Comparison of ENCODE assay signal across 15 cellular contexts in the genomic region with DNA sequence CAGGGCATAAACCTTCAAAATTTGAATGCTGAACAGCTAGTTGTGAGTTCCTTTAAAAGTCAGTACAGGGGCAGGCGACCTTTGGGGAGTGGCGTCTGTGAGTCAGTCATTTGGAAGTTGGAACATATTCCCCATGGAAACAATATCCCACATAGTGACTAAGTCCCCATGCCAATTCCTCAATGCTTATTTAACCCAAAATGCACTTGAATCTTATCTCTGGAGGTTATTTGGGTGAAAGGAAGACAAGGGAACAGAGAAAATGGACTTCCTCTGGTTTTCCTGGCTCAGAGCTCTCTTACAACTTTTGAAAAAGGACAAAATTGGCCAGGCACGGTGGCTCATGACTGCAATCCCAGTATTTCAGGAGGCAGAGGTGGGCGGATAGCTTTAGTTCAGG.
DNase-seq lines count a peak whose midpoint lies in the region; ATAC-seq, FAIRE-seq and TF ChIP-seq lines count a peak whose summit lies in the region.
"Had no signal": no experiment of that assay in that cellular context is flagged by ENCODE, and none has a peak within 500 bp of the region (broad histone marks: within the 10 kb centered on the region; RNA-seq: fewer than 3 reads in every experiment).

No MANE protein-coding gene starts in this region.

- H3K9me3 ChIP-seq in PC-3 (ENCODE audit: low read length), result no peaks in the 10 kb centered on the region
- H3K9me3 ChIP-seq in small intestine (ENCODE audit: control insufficient read depth, low read depth), result no peaks in the 10 kb centered on the region
- H3K9me3 ChIP-seq: upper lobe of left lung had no signal

- H3K27me3 ChIP-seq in PC-3 (ENCODE audit: low read length) (no peaks in the 10 kb centered on the region), small intestine (ENCODE audit: control insufficient read depth in 2 of 2, insufficient read depth in 2 of 2, low read length in 2 of 2) (no peaks in the 10 kb centered on the region)
- H3K27me3 ChIP-seq: upper lobe of left lung had no signal

- H3K27ac ChIP-seq in PC-3 (ENCODE audit: low read length), result peak overlapping the region; percentile 93
- H3K27ac ChIP-seq in small intestine (ENCODE audit: low read depth in 1 of 2, low read length in 1 of 2), result no peak overlapping the region
- H3K27ac ChIP-seq: C4-2B, KMS-11, upper lobe of left lung had no signal

- peak overlapping the region; percentile 24; the same call in 1 of the 2 replicates for H2AFZ ChIP-seq in PC-3 (ENCODE audit: low read length)

- WGBS in small intestine, 3 donors, result 66 to 79% (median 70%) methylated on average over 4 of the region's 4 CpGs

- H3F3A ChIP-seq in PC-3 (ENCODE audit: low read length, unreplicated experiment), result no peaks in the 10 kb centered on the region

- POLR2A ChIA-PET in PC-3 (lab: Charles Lee; ENCODE audit: unreplicated experiment), result interaction anchor here (0.6 kb wide), 2 partner anchors 50 to 510 kb away, joined by 4 read pairs; no protein-coding TSS in a partner anchor

- TF ChIP-seq CTCF in PC-3 (conservative IDR thresholded peaks at IDR 0.05; ENCODE audit: low read depth, low read length) (no peak), epithelial cell of proximal tubule (conservative IDR thresholded peaks at IDR 0.05; ENCODE audit: low read depth, low read length) (no peak)

- FAIRE-seq in small intestine (lab: Jason Lieb, UNC), result no peak

- CTCF ChIA-PET in PC-3 (lab: Charles Lee), result interaction anchor here (0.6 kb wide), 1 partner anchor 104 kb away, joined by 9 read pairs; no protein-coding TSS in a partner anchor

- no peaks in the 10 kb centered on the region for H3K79me2 ChIP-seq in PC-3 (ENCODE audit: low read length)

- no TSS peak for BruUV-seq in PC-3 (replicated peaks; lab: Mats Ljungman, UMichigan)

- H3K4me1 ChIP-seq in PC-3 (ENCODE audit: insufficient read depth, low read length) (peaks cover 42% of the 10 kb centered on the region), small intestine (ENCODE audit: control insufficient read depth in 2 of 2, insufficient read depth in 1 of 2, low read depth in 1 of 2, low read length in 1 of 2) (no peaks in the 10 kb centered on the region)

- no peaks in the 10 kb centered on the region for H3K9me2 ChIP-seq in PC-3 (replicated peaks; ENCODE audit: low read length)

- no peaks in the 10 kb centered on the region for H4K20me1 ChIP-seq in PC-3 (ENCODE audit: low read length)

- intact Hi-C loops in PC-3 (cut with micrococcal nuclease), result loop anchor here (5.0 kb wide), 1 partner anchor 216 kb away; no protein-coding TSS in a partner anchor

- peak overlapping the region; percentile 68 for H3K9ac ChIP-seq in PC-3 (ENCODE audit: low read length)
- H3K9ac ChIP-seq: KMS-11 had no signal

- DNase-seq in COLO829 (ENCODE audit: low spot score) (peak; percentile 46), PC-3 (peak; percentile 92), epithelial cell of proximal tubule (ENCODE audit: low read depth) (peak; percentile 39), mucosa of gallbladder (ENCODE audit: low spot score) (peak; percentile 41), small intestine (no peak)
- DNase-seq: foreskin melanocyte, NCI-H2171 treated with DMSO at 0.1 percent for 48 hours, upper lobe of left lung had no signal

- H3K36me3 ChIP-seq in PC-3 (ENCODE audit: low read depth, low read length) (no peaks in the 10 kb centered on the region), small intestine (ENCODE audit: control insufficient read depth in 2 of 2, insufficient read depth in 2 of 2, low read length in 2 of 2) (no peaks in the 10 kb centered on the region)
- H3K36me3 ChIP-seq: upper lobe of left lung had no signal

- peak overlapping the region; percentile 49 for H3K4me2 ChIP-seq in PC-3 (ENCODE audit: low read length)
- H3K4me2 ChIP-seq: KMS-11 had no signal

- H3K4me3 ChIP-seq in PC-3 (ENCODE audit: low read length) (no peak overlapping the region), epithelial cell of proximal tubule (ENCODE audit: low read depth, low read length) (no peak overlapping the region), small intestine (ENCODE audit: low read depth in 1 of 2, low read length in 2 of 2) (no peak overlapping the region)
- H3K4me3 ChIP-seq: lung, upper lobe of left lung had no signal

- ATAC-seq in PC-3 (peak; percentile 91), HG03354 (IDR thresholded peaks at IDR 0.05; ENCODE audit: poor library complexity, severe bottlenecking, unreplicated experiment) (no peak), GM19023 (IDR thresholded peaks at IDR 0.05; ENCODE audit: unreplicated experiment) (no peak), HG03460 (IDR thresholded peaks at IDR 0.05; ENCODE audit: unreplicated experiment) (no peak)
- ATAC-seq: Panc1 had no signal
